8 cellular contexts compared by ENCODE assay signal in genomic region chr6:52984247-52984646, GRCh38. TPM values are rescaled to one million over a fixed set of nuclear protein-coding genes. Genes with fewer than 3 reads are reported as not detected.
DNase-seq lines count a peak whose midpoint lies in the region; ATAC-seq and FAIRE-seq lines count a peak whose summit lies in the region.
"Had no signal": no experiment of that assay in that cellular context is flagged by ENCODE, and none has a peak within 500 bp of the region (broad histone marks: within the 10 kb centered on the region; RNA-seq: fewer than 3 reads in every experiment).

No MANE protein-coding gene starts in this region.

- no peak for FAIRE-seq in small intestine (lab: Jason Lieb, UNC)

- CTCF ChIA-PET in T-cell (lab: Charles Lee), result interaction anchor here (0.5 to 1.9 kb wide), 6 partner anchors 10 to 182 kb away, joined by 3 to 17 read pairs (median 4); partner anchors contain the start of gene GSTA4 (in 1 of the 2)

- H3K9me3 Mint-ChIP-seq in T-cell, result no peaks in the 10 kb centered on the region

- H3K9me3 ChIP-seq in small intestine (ENCODE audit: control insufficient read depth, low read depth) (no peaks in the 10 kb centered on the region), aorta (ENCODE audit: control insufficient read depth, low read length) (no peaks in the 10 kb centered on the region)

- H3K27ac ChIP-seq in small intestine (ENCODE audit: low read depth in 1 of 2, low read length in 1 of 2) (no peak overlapping the region), aorta (ENCODE audit: low read depth in 1 of 2, low read length in 2 of 2) (no peak overlapping the region)
- H3K27ac ChIP-seq: PC-9 had no signal

- peaks cover 0 to 4% of the 10 kb centered on the region in 2 donors for H3K4me1 ChIP-seq in small intestine (ENCODE audit: control insufficient read depth in 2 of 2, insufficient read depth in 1 of 2, low read depth in 1 of 2, low read length in 1 of 2)
- no peaks in the 10 kb centered on the region for H3K4me1 ChIP-seq in aorta (ENCODE audit: control insufficient read depth in 1 of 2, insufficient read depth in 2 of 2, low read length in 2 of 2)

- peak overlapping the region in 1 of 2 donors; percentile 15 for H3K27ac Mint-ChIP-seq in T-cell

- peak overlapping the region; percentile 46 to 66 (median 53) for H3K4me3 Mint-ChIP-seq in T-cell

- H3K27me3 Mint-ChIP-seq in T-cell, result peaks cover 22 to 25% of the 10 kb centered on the region in 2 donors

- ATAC-seq in GM19023 (IDR thresholded peaks at IDR 0.05; ENCODE audit: unreplicated experiment) (peak; percentile 52), HG02981 (IDR thresholded peaks at IDR 0.05; ENCODE audit: unreplicated experiment) (peak; percentile 74), T-cell (replicated peaks in 1 of 4) (peak; percentile 64 to 98 (median 94)), aorta (ENCODE audit: low FRiP score) (no peak)

- H3K27me3 ChIP-seq in small intestine (ENCODE audit: control insufficient read depth in 2 of 2, insufficient read depth in 2 of 2, low read length in 2 of 2) (no peaks in the 10 kb centered on the region), aorta (ENCODE audit: control insufficient read depth in 1 of 2, insufficient read depth in 2 of 2, low read length in 1 of 2) (no peaks in the 10 kb centered on the region)

- POLR2A ChIA-PET in T-cell (lab: Charles Lee), result interaction anchor here (0.6 to 1.4 kb wide), 2 partner anchors 11 to 375 kb away, joined by 3 to 7 read pairs; partner anchors contain the start of gene GSTA4 (in 1 of the 2)

- peaks cover 38 to 41% (median 38%) of the 10 kb centered on the region in 3 donors for H3K4me1 Mint-ChIP-seq in T-cell

- DNase-seq in T-cell, result peak in 26 of 34 experiments; percentile 3 to 47 (median 22)
- peak; percentile 8 for DNase-seq in small intestine
- no peak for DNase-seq in inferior parietal cortex (ENCODE audit: extremely low spot score)
- no peak for DNase-seq in aorta
- DNase-seq in epidermal melanocyte (ENCODE audit: insufficient read length, low spot score), result no peak

- 66 to 88% (median 73%) methylated on average over 3 of the region's 3 CpGs for WGBS in small intestine, 3 donors
- WGBS in aorta, 2 donors, result 91% methylated on average over 3 of the region's 3 CpGs

- H3K4me3 ChIP-seq in small intestine (ENCODE audit: low read depth in 1 of 2, low read length in 2 of 2), result no peak overlapping the region
- H3K4me3 ChIP-seq in aorta (ENCODE audit: low read length in 2 of 2), result no peak overlapping the region
- H3K4me3 ChIP-seq: PC-9 had no signal

- no peaks in the 10 kb centered on the region for H3K36me3 Mint-ChIP-seq in T-cell

- H3K36me3 ChIP-seq in small intestine (ENCODE audit: control insufficient read depth in 2 of 2, insufficient read depth in 2 of 2, low read length in 2 of 2), result no peaks in the 10 kb centered on the region
- peaks cover 4 to 7% of the 10 kb centered on the region in 2 donors for H3K36me3 ChIP-seq in aorta (ENCODE audit: control insufficient read depth in 1 of 2, insufficient read depth in 2 of 2, low read length in 1 of 2)

- intact Hi-C loops in aorta (cut with DNase I), result no loop called here

RNA-seq across cellular contexts. Expression of gene GSTA4, which starts 10.8 kb away (rescaled TPM):
- total RNA-seq in T-cell (under 1 TPM; 0.35 to 0.85 (median 0.65) TPM), aorta (10 to 100 TPM; 18.8 to 20.3 TPM)
- polyA plus RNA-seq in small intestine (10 to 100 TPM; 11.3 to 24.2 (median 20.9) TPM), aorta (10 to 100 TPM; 19.7 to 31.9 TPM)

Comparison
In these comparisons a context has a peak if more than half of its experiments do, and no peak if none do; other contexts are left out.
1. DNase-seq: peak in T-cell (26 of 34) and small intestine (single experiment); none in inferior parietal cortex (single experiment), aorta (0 of 2) and epidermal melanocyte (single experiment).
2. RNA of gene GSTA4, which starts 10.8 kb away (total RNA-seq): 18.8 to 20.3 TPM in aorta; 0.35 to 0.85 TPM in T-cell; every median in the first group is over 10 times any median in the second.